1 cellular context compared by ENCODE assay signal in genomic region chr7:103660455-103661371, GRCh38.
TF ChIP-seq lines count a peak whose summit lies in the region.

No MANE protein-coding gene starts in this region.

TF ChIP-seq in HepG2, 621 proteins besides CTCF, POLR2A, EP300 and RAD21 (continued from another document and continues in another):
- TF ChIP-seq ZNF280B (CRISPR knock-in tag; IDR thresholded peaks at IDR 0.05; ENCODE audit: borderline replicate concordance) (no peak), TCF7L2 (IDR thresholded peaks at IDR 0.05; ENCODE audit: low read depth, low read length) (peak; percentile 63), ATM (IDR thresholded peaks at IDR 0.05; ENCODE audit: borderline replicate concordance) (no peak), PATZ1 (CRISPR knock-in tag; IDR thresholded peaks at IDR 0.05) (peak; percentile 35), ZNF674 (CRISPR knock-in tag; IDR thresholded peaks at IDR 0.05; ENCODE audit: low read depth) (no peak), SMARCE1 (IDR thresholded peaks at IDR 0.05; ENCODE audit: borderline replicate concordance) (peak; percentile 75; the same call in 1 of the 2 replicates), LCORL (IDR thresholded peaks at IDR 0.05) (peak; percentile 71; the same call in 1 of the 2 replicates), LCORL (CRISPR knock-in tag; IDR thresholded peaks at IDR 0.05) (peak; percentile 79; the same call in 1 of the 2 replicates), TEF (CRISPR knock-in tag; IDR thresholded peaks at IDR 0.05) (no peak), ZNF850 (CRISPR knock-in tag; conservative IDR thresholded peaks at IDR 0.05) (no peak), NFIC (IDR thresholded peaks at IDR 0.05; ENCODE audit: low read length) (peak; percentile 100), SYNCRIP (IDR thresholded peaks at IDR 0.05; ENCODE audit: insufficient read depth, low read depth, low read length) (no peak), TEAD3 (CRISPR knock-in tag; optimal IDR thresholded peaks at IDR 0.05; ENCODE audit: borderline replicate concordance) (peak; percentile 97), ADNP (CRISPR knock-in tag; IDR thresholded peaks at IDR 0.05) (no peak), RFX3 (CRISPR knock-in tag; IDR thresholded peaks at IDR 0.05) (no peak), TAF1 (CRISPR knock-in tag; IDR thresholded peaks at IDR 0.05) (no peak), ZNF776 (CRISPR knock-in tag; IDR thresholded peaks at IDR 0.05) (no peak), IRF2 (CRISPR knock-in tag; IDR thresholded peaks at IDR 0.05) (peak; percentile 95), SP5 (CRISPR knock-in tag; IDR thresholded peaks at IDR 0.05; ENCODE audit: borderline replicate concordance, low read depth) (peak; percentile 65), ZNF570 (CRISPR knock-in tag; IDR thresholded peaks at IDR 0.05; ENCODE audit: borderline replicate concordance) (no peak), ZNF138 (CRISPR knock-in tag; IDR thresholded peaks at IDR 0.05; ENCODE audit: low read depth) (no peak), NCOA1 (CRISPR knock-in tag; IDR thresholded peaks at IDR 0.05) (peak; percentile 80; the same call in 1 of the 2 replicates), NAIF1 (CRISPR knock-in tag; IDR thresholded peaks at IDR 0.05; ENCODE audit: borderline replicate concordance) (no peak; the same call in 1 of the 2 replicates), ZBTB4 (CRISPR knock-in tag; IDR thresholded peaks at IDR 0.05; ENCODE audit: borderline replicate concordance) (no peak), ZNF274 (CRISPR knock-in tag; IDR thresholded peaks at IDR 0.05) (no peak), EHMT2 (IDR thresholded peaks at IDR 0.05; ENCODE audit: borderline replicate concordance, low read depth, low read length) (peak; percentile 97), MZF1 (CRISPR knock-in tag; IDR thresholded peaks at IDR 0.05; ENCODE audit: borderline replicate concordance) (no peak), SMARCC2 (IDR thresholded peaks at IDR 0.05) (0 out of 2 replicates have a peak, but pooled peaks have one; percentile 24), CBX5 (CRISPR knock-in tag; IDR thresholded peaks at IDR 0.05; ENCODE audit: borderline replicate concordance) (no peak), FOXM1 (CRISPR knock-in tag; IDR thresholded peaks at IDR 0.05) (no peak), ZNF224 (CRISPR knock-in tag; IDR thresholded peaks at IDR 0.05) (no peak), GABPA (IDR thresholded peaks at IDR 0.05; ENCODE audit: low read depth, low read length) (no peak), GABPA (CRISPR knock-in tag; IDR thresholded peaks at IDR 0.05; ENCODE audit: low read depth) (peak; percentile 78), NFYB (CRISPR knock-in tag; IDR thresholded peaks at IDR 0.05) (no peak), RFX1 (IDR thresholded peaks at IDR 0.05) (no peak), THAP9 (CRISPR knock-in tag; IDR thresholded peaks at IDR 0.05; ENCODE audit: borderline replicate concordance) (no peak), TMF1 (CRISPR knock-in tag; IDR thresholded peaks at IDR 0.05; ENCODE audit: low read depth) (no peak), GRHL1 (CRISPR knock-in tag; conservative IDR thresholded peaks at IDR 0.05) (no peak), FOXA1 (IDR thresholded peaks at IDR 0.05) (peak; percentile 97), FOXA1 (CRISPR knock-in tag; IDR thresholded peaks at IDR 0.05) (peak; percentile 99), PBX3 (CRISPR knock-in tag; IDR thresholded peaks at IDR 0.05; ENCODE audit: borderline replicate concordance) (no peak), ZNF382 (CRISPR knock-in tag; IDR thresholded peaks at IDR 0.05; ENCODE audit: borderline replicate concordance) (no peak), STAT5B (CRISPR knock-in tag; IDR thresholded peaks at IDR 0.05) (no peak), PRDM4 (CRISPR knock-in tag; IDR thresholded peaks at IDR 0.05; ENCODE audit: borderline replicate concordance) (no peak), GATAD2A (CRISPR knock-in tag; IDR thresholded peaks at IDR 0.05) (peak; percentile 97), MNT (IDR thresholded peaks at IDR 0.05) (peak; percentile 54; the same call in 1 of the 2 replicates), E2F1 (CRISPR knock-in tag; IDR thresholded peaks at IDR 0.05) (no peak), ZNF33B (CRISPR knock-in tag; IDR thresholded peaks at IDR 0.05) (no peak), ZFX (CRISPR knock-in tag; IDR thresholded peaks at IDR 0.05; ENCODE audit: low read depth) (no peak)
